Comparison of ENCODE assay signal across 18 cellular contexts in the genomic region with DNA sequence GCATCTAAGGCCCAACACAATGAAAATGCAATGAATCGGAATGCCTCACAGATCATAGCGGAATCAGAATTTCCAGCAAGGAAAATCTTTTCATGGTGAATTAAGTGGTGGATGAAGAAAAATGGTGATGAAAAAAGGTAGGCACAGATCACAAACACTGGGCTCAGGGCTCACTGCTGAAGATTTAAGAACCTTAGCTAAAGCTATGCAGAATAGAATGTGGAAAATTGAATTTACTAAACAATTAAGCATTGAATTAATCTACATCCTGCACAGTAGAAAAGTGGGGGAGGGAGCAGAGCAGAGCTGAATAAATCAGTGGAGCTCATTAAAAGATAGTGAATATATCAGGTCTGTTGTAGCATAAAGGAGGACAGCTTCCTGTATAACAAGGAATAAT. TPM values are rescaled to one million over a fixed set of nuclear protein-coding genes. Genes with fewer than 3 reads are reported as not detected.
DNase-seq lines count a peak whose midpoint lies in the region; ATAC-seq and TF ChIP-seq lines count a peak whose summit lies in the region.
"Had no signal": no experiment of that assay in that cellular context is flagged by ENCODE, and none has a peak within 500 bp of the region (broad histone marks: within the 10 kb centered on the region; RNA-seq: fewer than 3 reads in every experiment).

No MANE protein-coding gene starts in this region.

- peak; percentile 82 for DNase-seq in A673 (ENCODE audit: low spot score)
- no peak for DNase-seq in neural progenitor cell (ENCODE audit: low spot score)
- DNase-seq in effector CD4-positive, alpha-beta T cell, result no peak
- DNase-seq in endothelial cell (ENCODE audit: low spot score), result no peak
- no peak for DNase-seq in GOT3 (lab: John Stamatoyannopoulos, UW)
- DNase-seq: BE2C; Caco-2; CD4-positive, CD25-positive, alpha-beta regulatory T cell; GDM1; HCEC 1CT; Kasumi-1; MG63; NCI-H1092; NCI-H2029; NCI-H524 treated with DMSO at 0.1 percent for 48 hours had no signal

- no peaks in the 10 kb centered on the region for H4K20me1 ChIP-seq in neural progenitor cell (ENCODE audit: low read depth)

- no peaks in the 10 kb centered on the region for H3K9me3 Mint-ChIP-seq in brain
- peaks cover 3% of the 10 kb centered on the region for H3K9me3 Mint-ChIP-seq in neural progenitor cell
- no peaks in the 10 kb centered on the region for H3K9me3 Mint-ChIP-seq in endothelial cell (ENCODE audit: unreplicated experiment)

- H3K4me2 ChIP-seq in neural progenitor cell, result no peak overlapping the region

- POLR2A ChIA-PET in A673 (lab: Charles Lee; ENCODE audit: low non-redundant PET), result interaction anchor here (0.6 kb wide), 1 partner anchor 714 kb away, joined by 4 read pairs; no protein-coding TSS in a partner anchor

- H3K79me2 ChIP-seq in neural progenitor cell (ENCODE audit: low read depth), result no peaks in the 10 kb centered on the region

- 86 to 97% methylated on average over 2 of the region's 2 CpGs for WGBS in mesodermal cell (ENCODE audit: insufficient coverage in 2 of 2), 2 experiments

- H3K4me3 ChIP-seq in A673 (ENCODE audit: low read depth, low read length, poor library complexity, severe bottlenecking) (no peak overlapping the region), mesodermal cell (ENCODE audit: extremely low read depth, insufficient read depth, low read length, poor library complexity, severe bottlenecking) (no peak overlapping the region), neural progenitor cell (no peak overlapping the region)
- H3K4me3 ChIP-seq: MG63 had no signal

- H3K27ac Mint-ChIP-seq in brain (peak overlapping the region in 4 of 5 experiments; percentile 53 to 92 (median 77)), neural progenitor cell (peak overlapping the region; percentile 85), endothelial cell (ENCODE audit: unreplicated experiment) (no peak overlapping the region)
- H3K27ac Mint-ChIP-seq: CD4-positive, CD25-positive, alpha-beta regulatory T cell had no signal

- no peak overlapping the region for H2AFZ ChIP-seq in neural progenitor cell (replicated peaks)

- no peaks in the 10 kb centered on the region for H3K27me3 ChIP-seq in A673 (replicated peaks; ENCODE audit: insufficient read depth, low read depth, low read length, poor library complexity)
- no peaks in the 10 kb centered on the region for H3K27me3 ChIP-seq in neural progenitor cell
- H3K27me3 ChIP-seq: BE2C, MG63 had no signal

- peak overlapping the region; percentile 61 for H3K27ac ChIP-seq in A673 (ENCODE audit: low read depth, low read length, poor library complexity, severe bottlenecking)
- peak overlapping the region; percentile 12 for H3K27ac ChIP-seq in mesodermal cell (ENCODE audit: low read depth, low read length, severe bottlenecking)
- no peak overlapping the region for H3K27ac ChIP-seq in neural progenitor cell

- H3K9ac ChIP-seq in neural progenitor cell, result no peak overlapping the region

- no peak for ATAC-seq in GM18909 (IDR thresholded peaks at IDR 0.05; ENCODE audit: poor library complexity, unreplicated experiment)

- peaks cover 68% of the 10 kb centered on the region for H3K4me1 ChIP-seq in A673 (ENCODE audit: insufficient read depth, low read length, poor library complexity, severe bottlenecking)
- peaks cover 27% of the 10 kb centered on the region for H3K4me1 ChIP-seq in mesodermal cell (ENCODE audit: control insufficient read depth, insufficient read depth, low read length, poor library complexity, severe bottlenecking)
- peaks cover 5% of the 10 kb centered on the region for H3K4me1 ChIP-seq in neural progenitor cell
- H3K4me1 ChIP-seq: BE2C, Caco-2 had no signal

- H3F3A ChIP-seq in neural progenitor cell (ENCODE audit: low read depth), result no peaks in the 10 kb centered on the region

- H3K4me3 Mint-ChIP-seq in brain (peak overlapping the region; percentile 41 to 72 (median 65)), neural progenitor cell (peak overlapping the region; percentile 12), endothelial cell (ENCODE audit: unreplicated experiment) (no peak overlapping the region)
- H3K4me3 Mint-ChIP-seq: CD4-positive, CD25-positive, alpha-beta regulatory T cell had no signal

- no TSS peak for BruUV-seq in A673 (replicated peaks; lab: Mats Ljungman, UMichigan)

- H3K9me3 ChIP-seq in A673 (ENCODE audit: low read depth, low read length, poor library complexity, severe bottlenecking), result no peaks in the 10 kb centered on the region
- H3K9me3 ChIP-seq in mesodermal cell (ENCODE audit: control insufficient read depth, low read length), result no peaks in the 10 kb centered on the region
- no peaks in the 10 kb centered on the region for H3K9me3 ChIP-seq in neural progenitor cell (ENCODE audit: low read depth)
- H3K9me3 ChIP-seq: BE2C, Caco-2, MG63 had no signal

- H3K27me3 Mint-ChIP-seq in brain (peaks cover 4% of the 10 kb centered on the region), neural progenitor cell (ENCODE audit: insufficient read depth, low read depth) (peaks cover 2% of the 10 kb centered on the region), endothelial cell (ENCODE audit: unreplicated experiment) (no peaks in the 10 kb centered on the region)
- H3K27me3 Mint-ChIP-seq: CD4-positive, CD25-positive, alpha-beta regulatory T cell had no signal

- peaks cover 71% of the 10 kb centered on the region for H3K36me3 ChIP-seq in A673 (ENCODE audit: insufficient read depth, low read length, poor library complexity, severe bottlenecking)
- H3K36me3 ChIP-seq in mesodermal cell (ENCODE audit: control insufficient read depth, insufficient read depth, low read length), result peaks cover 16% of the 10 kb centered on the region
- no peaks in the 10 kb centered on the region for H3K36me3 ChIP-seq in neural progenitor cell
- H3K36me3 ChIP-seq: MG63 had no signal

- CTCF ChIA-PET in A673 (lab: Charles Lee), result interaction anchor here (1.5 kb wide), 1 partner anchor 28 kb away, joined by 3 read pairs; no protein-coding TSS in a partner anchor

- intact Hi-C loops in A673 (cut with micrococcal nuclease; ENCODE audit: unreplicated experiment), result no loop called here

- H3K4me1 Mint-ChIP-seq in brain, result peaks cover 89% of the 10 kb centered on the region
- H3K4me1 Mint-ChIP-seq in neural progenitor cell, result peaks cover 71% of the 10 kb centered on the region
- H3K4me1 Mint-ChIP-seq in endothelial cell (ENCODE audit: unreplicated experiment), result no peaks in the 10 kb centered on the region
- H3K4me1 Mint-ChIP-seq: CD4-positive, CD25-positive, alpha-beta regulatory T cell had no signal

- H3K36me3 Mint-ChIP-seq in brain (peaks cover 46% of the 10 kb centered on the region), neural progenitor cell (peaks cover 12% of the 10 kb centered on the region), endothelial cell (ENCODE audit: low read depth, unreplicated experiment) (no peaks in the 10 kb centered on the region)
- H3K36me3 Mint-ChIP-seq: CD4-positive, CD25-positive, alpha-beta regulatory T cell had no signal

- TF ChIP-seq CTCF in A673 (conservative IDR thresholded peaks at IDR 0.05; ENCODE audit: low read depth, low read length), result no peak
- no peak for TF ChIP-seq CTCF in brain (conservative IDR thresholded peaks at IDR 0.05)
- no peak for TF ChIP-seq CTCF in neural progenitor cell (IDR thresholded peaks at IDR 0.05)
- TF ChIP-seq CTCF in endothelial cell (IDR thresholded peaks at IDR 0.05; ENCODE audit: unreplicated experiment), result no peak

RNA-seq across cellular contexts. Expression of a gene that starts 26.8 kb away (rescaled TPM):
- total RNA-seq in A673 (2021) (89.4 and 103 TPM in 2 replicates), neural progenitor cell (ENCODE audit: low replicate concordance) (10.7 and 14.7 TPM in 2 replicates), endothelial cell (ENCODE audit: unreplicated experiment) (13.3 TPM)
- 3.5 TPM for polyA plus RNA-seq in brain (ENCODE audit: insufficient read depth, low read depth, low replicate concordance)
- polyA plus RNA-seq in mesodermal cell (2013, experiment 1 of 2), result 51.6 TPM
- 43.1 TPM for polyA plus RNA-seq in mesodermal cell (2013, experiment 2 of 2)
- polyA plus RNA-seq: CD4-positive, CD25-positive, alpha-beta regulatory T cell had no signal
